In the genomic region with DNA sequence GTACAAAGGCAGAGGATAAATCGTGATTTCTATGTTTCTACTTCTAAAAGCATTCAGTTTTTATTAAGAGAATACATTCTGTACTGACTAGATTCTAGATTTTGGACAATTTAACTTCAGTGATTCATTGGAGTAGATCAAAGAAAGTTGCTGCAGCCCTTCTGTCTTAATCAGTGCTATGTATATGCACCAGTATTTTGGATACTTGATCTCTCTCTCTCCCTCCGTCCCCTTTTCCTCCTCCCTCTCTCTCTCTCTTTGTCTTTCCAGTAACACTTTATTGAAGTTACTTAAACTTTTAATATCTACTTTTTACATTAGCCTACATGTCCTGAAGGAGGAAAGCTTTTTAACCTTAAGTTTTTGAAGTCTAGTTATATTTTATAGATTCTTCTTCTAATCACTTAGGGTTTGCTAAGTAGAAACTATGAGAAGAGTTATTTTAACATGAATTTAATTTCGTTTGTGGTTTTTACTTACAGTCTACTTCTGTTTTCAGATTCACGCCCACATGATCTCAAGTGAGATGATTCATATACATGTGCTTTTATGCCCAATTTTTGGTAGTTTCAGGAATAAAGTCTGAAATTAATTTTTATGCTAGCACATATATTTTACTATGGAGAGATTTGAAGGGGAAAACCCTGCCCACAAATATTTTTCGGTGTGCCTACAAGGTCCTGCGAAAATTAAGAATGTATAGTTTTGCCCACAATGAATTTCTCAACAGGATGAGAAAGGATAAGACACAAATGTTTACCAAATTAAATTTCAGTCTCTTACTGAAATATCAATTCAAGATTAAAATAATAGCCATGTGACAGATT, we compare ENCODE assay signal across 8 cellular contexts. TPM values are rescaled to one million over a fixed set of nuclear protein-coding genes. Genes with fewer than 3 reads are reported as not detected.
DNase-seq lines count a peak whose midpoint lies in the region; ATAC-seq and TF ChIP-seq lines count a peak whose summit lies in the region.

No MANE protein-coding gene starts in this region.

- no peak overlapping the region for H3K27ac Mint-ChIP-seq in central memory CD8-positive, alpha-beta T cell (ENCODE audit: low read depth)

- no peaks in the 10 kb centered on the region for H3K9me3 ChIP-seq in A673 (ENCODE audit: low read depth, low read length, poor library complexity, severe bottlenecking)

- peak overlapping the region; percentile 80 for H3K4me3 Mint-ChIP-seq in central memory CD8-positive, alpha-beta T cell

- no peaks in the 10 kb centered on the region for H3K27me3 Mint-ChIP-seq in central memory CD8-positive, alpha-beta T cell

- H3K36me3 ChIP-seq in A673 (ENCODE audit: insufficient read depth, low read length, poor library complexity, severe bottlenecking) = no peaks in the 10 kb centered on the region

- ATAC-seq in GM19452 (IDR thresholded peaks at IDR 0.05; ENCODE audit: unreplicated experiment) = peak; percentile 57
- ATAC-seq in HG03442 (IDR thresholded peaks at IDR 0.05; ENCODE audit: unreplicated experiment) = peak; percentile 40
- peak; percentile 64 for ATAC-seq in central memory CD8-positive, alpha-beta T cell (replicated peaks; ENCODE audit: extremely low read depth, poor library complexity, severe bottlenecking)
- no peak for ATAC-seq in omental fat pad (ENCODE audit: low FRiP score)

- TF ChIP-seq CTCF in A673 (conservative IDR thresholded peaks at IDR 0.05; ENCODE audit: low read depth, low read length) (no peak), omental fat pad (IDR thresholded peaks at IDR 0.05) (no peak)

- H3K27ac ChIP-seq in A673 (ENCODE audit: low read depth, low read length, poor library complexity, severe bottlenecking) = peak overlapping the region; percentile 70

- POLR2A ChIA-PET in A673 (lab: Charles Lee; ENCODE audit: low non-redundant PET) = no interaction called here

- H3K4me3 ChIP-seq in A673 (ENCODE audit: low read depth, low read length, poor library complexity, severe bottlenecking) = peak overlapping the region; percentile 1

- DNase-seq in A673 (ENCODE audit: low spot score) (peak; percentile 66), omental fat pad (ENCODE audit: low spot score) (no peak), SHP77 (lab: John Stamatoyannopoulos, UW) (no peak), DMS153 (lab: John Stamatoyannopoulos, UW) (no peak)
- DNase-seq in central memory CD8-positive, alpha-beta T cell (ENCODE audit: low spot score in 2 of 2) = no peak
- DNase-seq in stimulated activated CD4-positive, alpha-beta T cell treated with anti-CD3 and anti-CD28 coated beads, Interleukin-4, amount 100 ng/mL, for 24 hours = no peak

- intact Hi-C loops in A673 (cut with micrococcal nuclease; ENCODE audit: unreplicated experiment) = loop anchor here (5.0 kb wide), 1 partner anchor 191 kb away; no protein-coding TSS in a partner anchor

- peaks cover 59% of the 10 kb centered on the region for H3K4me1 Mint-ChIP-seq in central memory CD8-positive, alpha-beta T cell

- H3K4me1 ChIP-seq in A673 (ENCODE audit: insufficient read depth, low read length, poor library complexity, severe bottlenecking) = peaks cover 66% of the 10 kb centered on the region

- H3K36me3 Mint-ChIP-seq in central memory CD8-positive, alpha-beta T cell (ENCODE audit: insufficient read depth) = no peaks in the 10 kb centered on the region

- H3K27me3 ChIP-seq in A673 (replicated peaks; ENCODE audit: insufficient read depth, low read depth, low read length, poor library complexity) = no peaks in the 10 kb centered on the region

- H3K9me3 Mint-ChIP-seq in central memory CD8-positive, alpha-beta T cell = no peaks in the 10 kb centered on the region

- TSS peak; percentile 29 for BruUV-seq in A673 (replicated peaks; lab: Mats Ljungman, UMichigan)

- CTCF ChIA-PET in A673 (lab: Charles Lee) = no interaction called here

RNA-seq across cellular contexts. Expression of a gene that starts 9.1 kb away (rescaled TPM):
- total RNA-seq in A673 (2021) (27.3 and 32.6 TPM in 2 replicates), omental fat pad (100 to 1,000 TPM in 1 of 4 donors, 10 to 100 TPM in 3; 46.7 to 176 (median 79.2) TPM)
